13 cellular contexts compared by ENCODE assay signal in genomic region chr17:17056167-17056562, GRCh38. TPM values are rescaled to one million over a fixed set of nuclear protein-coding genes. Genes with fewer than 3 reads are reported as not detected.
DNase-seq lines count a peak whose midpoint lies in the region; ATAC-seq and TF ChIP-seq lines count a peak whose summit lies in the region.
"Had no signal": no experiment of that assay in that cellular context is flagged by ENCODE, and none has a peak within 500 bp of the region (broad histone marks: within the 10 kb centered on the region; RNA-seq: fewer than 3 reads in every experiment).

No MANE protein-coding gene starts in this region.

- peaks cover 84% of the 10 kb centered on the region for H3F3A ChIP-seq in PC-9 (ENCODE audit: insufficient read depth, low read depth)

- H3K36me3 Mint-ChIP-seq in mesothelial cell of epicardium, result peaks cover 1% of the 10 kb centered on the region

- H3K79me2 ChIP-seq in PC-9 (ENCODE audit: low read depth), result peaks cover 100% of the 10 kb centered on the region

- peaks cover 61% of the 10 kb centered on the region for H3K4me1 ChIP-seq in PC-9 (replicated peaks; ENCODE audit: insufficient read depth)
- H3K4me1 ChIP-seq in esophagus squamous epithelium, result peaks cover 50 to 100% (median 58%) of the 10 kb centered on the region in 3 donors
- peaks cover 31 to 100% (median 91%) of the 10 kb centered on the region in 4 donors for H3K4me1 ChIP-seq in tibial artery

- CTCF ChIA-PET in PC-9 (lab: Charles Lee), result interaction anchor here (1.0 kb wide), 1 partner anchor 28 kb away, joined by 4 read pairs; no protein-coding TSS in a partner anchor

- BruUV-seq in PC-9 (replicated peaks; lab: Mats Ljungman, UMichigan), result no TSS peak

- no peak for DNase-seq in PC-9
- DNase-seq in esophagus squamous epithelium (lab: John Stamatoyannopoulos, UW), result no peak
- DNase-seq in mesothelial cell of epicardium (ENCODE audit: low spot score in 2 of 2, unreplicated experiment in 2 of 2), result no peak
- DNase-seq in tibial artery, result peak; percentile 52 to 82
- DNase-seq: activated CD4-positive, alpha-beta memory T cell treated with anti-CD3 and anti-CD28 coated beads, Interleukin-2, amount 10 ng/mL, durations not matched to agents 7 days and 5 days; activated naive CD4-positive, alpha-beta T cell treated with anti-CD3 and anti-CD28 coated beads, Interleukin-2, amount 50 U/mL, for 16 hours; T-helper 1 cell had no signal

- no peak for ATAC-seq in HG03378 (IDR thresholded peaks at IDR 0.05; ENCODE audit: unreplicated experiment)
- no peak for ATAC-seq in SK-N-SH treated with all-trans-retinoic acid at 6 μM for 48 hours
- ATAC-seq in HG02759 (IDR thresholded peaks at IDR 0.05; ENCODE audit: unreplicated experiment), result no peak
- ATAC-seq in GM18505 (IDR thresholded peaks at IDR 0.05; ENCODE audit: unreplicated experiment), result no peak

- H3K4me2 ChIP-seq in PC-9, result no peak overlapping the region
- H3K4me2 ChIP-seq: hepatocyte had no signal

- TF ChIP-seq CTCF in PC-9 (conservative IDR thresholded peaks at IDR 0.05), result no peak
- TF ChIP-seq CTCF in esophagus squamous epithelium (IDR thresholded peaks at IDR 0.05), result no peak
- TF ChIP-seq CTCF in mesothelial cell of epicardium (IDR thresholded peaks at IDR 0.05; ENCODE audit: unreplicated experiment), result no peak
- no peak for TF ChIP-seq CTCF in tibial artery (IDR thresholded peaks at IDR 0.05)

- TF ChIP-seq POLR2A in esophagus squamous epithelium (IDR thresholded peaks at IDR 0.05) (no peak), GM18505 (IDR thresholded peaks at IDR 0.05; ENCODE audit: borderline replicate concordance, extremely low read depth, insufficient read depth, insufficient read length) (no peak)

- H3K9me3 ChIP-seq in PC-9 (ENCODE audit: insufficient read depth, low read depth) (no peaks in the 10 kb centered on the region), esophagus squamous epithelium (no peaks in the 10 kb centered on the region), tibial artery (no peaks in the 10 kb centered on the region)
- H3K9me3 ChIP-seq: Caco-2 had no signal

- H3K27ac Mint-ChIP-seq in mesothelial cell of epicardium, result peak overlapping the region; percentile 73
- H3K27ac Mint-ChIP-seq: activated CD4-positive, alpha-beta memory T cell treated with anti-CD3 and anti-CD28 coated beads, Interleukin-2, amount 10 ng/mL, durations not matched to agents 7 days and 5 days had no signal

- peaks cover 21% of the 10 kb centered on the region for H3K4me1 Mint-ChIP-seq in mesothelial cell of epicardium

- H2AFZ ChIP-seq in PC-9, result no peak overlapping the region
- H2AFZ ChIP-seq: hepatocyte had no signal

- H3K36me3 ChIP-seq in PC-9 (ENCODE audit: low read depth) (peaks cover 59% of the 10 kb centered on the region), esophagus squamous epithelium (peaks cover 0 to 26% (median 0%) of the 10 kb centered on the region in 3 donors), tibial artery (no peaks in the 10 kb centered on the region)

- H3K4me3 ChIP-seq in PC-9, result no peak overlapping the region
- H3K4me3 ChIP-seq in esophagus squamous epithelium, result no peak overlapping the region
- peak overlapping the region in 1 of 2 donors; percentile 3 for H3K4me3 ChIP-seq in tibial artery
- H3K4me3 ChIP-seq: hepatocyte had no signal

- intact Hi-C loops in PC-9 (cut with micrococcal nuclease; ENCODE audit: unreplicated experiment), result no loop called here
- intact Hi-C loops in esophagus squamous epithelium (cut with DNase I), result no loop called here
- intact Hi-C loops in tibial artery (cut with DNase I; ENCODE audit: low total_unique reads), result no loop called here

- WGBS in esophagus squamous epithelium, 2 donors, result 45 to 56% methylated on average over 5 to 7 of the region's 8 CpGs

- H3K27me3 Mint-ChIP-seq in mesothelial cell of epicardium (ENCODE audit: low read depth), result no peaks in the 10 kb centered on the region
- H3K27me3 Mint-ChIP-seq: activated CD4-positive, alpha-beta memory T cell treated with anti-CD3 and anti-CD28 coated beads, Interleukin-2, amount 10 ng/mL, durations not matched to agents 7 days and 5 days had no signal

- H3K9me3 Mint-ChIP-seq in mesothelial cell of epicardium, result no peaks in the 10 kb centered on the region
- H3K9me3 Mint-ChIP-seq: activated CD4-positive, alpha-beta memory T cell treated with anti-CD3 and anti-CD28 coated beads, Interleukin-2, amount 10 ng/mL, durations not matched to agents 7 days and 5 days had no signal

- H3K27me3 ChIP-seq in PC-9 (ENCODE audit: insufficient read depth, low read depth), result no peaks in the 10 kb centered on the region
- no peaks in the 10 kb centered on the region for H3K27me3 ChIP-seq in esophagus squamous epithelium
- H3K27me3 ChIP-seq in tibial artery, result no peaks in the 10 kb centered on the region
- H3K27me3 ChIP-seq: hepatocyte had no signal

- no peaks in the 10 kb centered on the region for H3K9me2 ChIP-seq in PC-9 (ENCODE audit: insufficient read depth)

- no peak overlapping the region for H3K4me3 Mint-ChIP-seq in mesothelial cell of epicardium
- H3K4me3 Mint-ChIP-seq: activated CD4-positive, alpha-beta memory T cell treated with anti-CD3 and anti-CD28 coated beads, Interleukin-2, amount 10 ng/mL, durations not matched to agents 7 days and 5 days had no signal

- peaks cover 98% of the 10 kb centered on the region for H4K20me1 ChIP-seq in PC-9 (ENCODE audit: insufficient read depth)

- H3K27ac ChIP-seq in PC-9, result peak overlapping the region; percentile 11; the same call in 1 of the 2 replicates
- peak overlapping the region; percentile 37 to 87 (median 82) for H3K27ac ChIP-seq in esophagus squamous epithelium
- peak overlapping the region; percentile 85 to 92 for H3K27ac ChIP-seq in tibial artery
- H3K27ac ChIP-seq: hepatocyte had no signal

- POLR2A ChIA-PET in PC-9 (lab: Charles Lee; ENCODE audit: unreplicated experiment), result interaction anchor here (0.8 to 1.1 kb wide), 2 partner anchors 11 to 27 kb away, joined by 6 to 15 read pairs; no protein-coding TSS in a partner anchor

TF ChIP-seq in SK-N-SH treated with all-trans-retinoic acid at 6 μM for 48 hours, 23 proteins besides CTCF, POLR2A, EP300 and RAD21:
- TF ChIP-seq GLIS3 (CRISPR knock-in tag; IDR thresholded peaks at IDR 0.05) (no peak), ZNF8 (CRISPR knock-in tag; IDR thresholded peaks at IDR 0.05) (no peak), RARB (CRISPR knock-in tag; IDR thresholded peaks at IDR 0.05) (no peak), SNAI2 (CRISPR knock-in tag; IDR thresholded peaks at IDR 0.05) (no peak), PPARA (CRISPR knock-in tag; IDR thresholded peaks at IDR 0.05; ENCODE audit: borderline replicate concordance) (no peak), ZNF70 (CRISPR knock-in tag; IDR thresholded peaks at IDR 0.05) (no peak), TCF4 (CRISPR knock-in tag; IDR thresholded peaks at IDR 0.05; ENCODE audit: borderline replicate concordance) (no peak), ZFP30 (CRISPR knock-in tag; IDR thresholded peaks at IDR 0.05) (no peak), BACH2 (CRISPR knock-in tag; IDR thresholded peaks at IDR 0.05; ENCODE audit: borderline replicate concordance) (no peak), ZNF565 (CRISPR knock-in tag; conservative IDR thresholded peaks at IDR 0.05; ENCODE audit: low read depth) (no peak), ZC3H10 (CRISPR knock-in tag; IDR thresholded peaks at IDR 0.05) (no peak), CSDC2 (CRISPR knock-in tag; IDR thresholded peaks at IDR 0.05) (no peak)
- TF ChIP-seq, protein P1, sequence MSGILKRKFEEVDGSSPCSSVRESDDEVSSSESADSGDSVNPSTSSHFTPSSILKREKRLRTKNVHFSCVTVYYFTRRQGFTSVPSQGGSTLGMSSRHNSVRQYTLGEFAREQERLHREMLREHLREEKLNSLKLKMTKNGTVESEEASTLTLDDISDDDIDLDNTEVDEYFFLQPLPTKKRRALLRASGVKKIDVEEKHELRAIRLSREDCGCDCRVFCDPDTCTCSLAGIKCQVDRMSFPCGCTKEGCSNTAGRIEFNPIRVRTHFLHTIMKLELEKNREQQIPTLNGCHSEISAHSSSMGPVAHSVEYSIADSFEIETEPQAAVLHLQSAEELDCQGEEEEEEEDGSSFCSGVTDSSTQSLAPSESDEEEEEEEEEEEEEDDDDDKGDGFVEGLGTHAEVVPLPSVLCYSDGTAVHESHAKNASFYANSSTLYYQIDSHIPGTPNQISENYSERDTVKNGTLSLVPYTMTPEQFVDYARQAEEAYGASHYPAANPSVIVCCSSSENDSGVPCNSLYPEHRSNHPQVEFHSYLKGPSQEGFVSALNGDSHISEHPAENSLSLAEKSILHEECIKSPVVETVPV (CRISPR knock-in tag; IDR thresholded peaks at IDR 0.05), result no peak

RNA-seq across cellular contexts. Expression of gene MPRIP, which starts 13.9 kb away (rescaled TPM):
- total RNA-seq in PC-9 (2021) (411 and 443 TPM in 2 replicates), esophagus squamous epithelium (100 to 1,000 TPM in 3 of 4 donors, 10 to 100 TPM in 1; 65.7 to 168 (median 147) TPM), mesothelial cell of epicardium (224 to 228 TPM (median 225 TPM) in 3 replicates)

Comparison
In these comparisons a context has a peak if more than half of its experiments do, and no peak if none do; other contexts are left out.
1. DNase-seq: peak in tibial artery (2 of 2); none in PC-9 (0 of 2), esophagus squamous epithelium (single experiment) and mesothelial cell of epicardium (0 of 2).
2. H3K27ac ChIP-seq: peak in every context shown above with its lines; median percentile 88 in tibial artery; 82 in esophagus squamous epithelium; 11 in PC-9.